In genomic region chr19:19059837-19060611, GRCh38 we compare ENCODE assay signal across 1 cellular context.
A peak's percentile ranks its signal among the peaks of the same experiment; 100 is the strongest.
TF ChIP-seq lines count a peak whose summit lies in the region.

No MANE protein-coding gene starts in this region.

TF ChIP-seq in K562, 482 proteins besides CTCF, POLR2A, EP300 and RAD21 (continues in another document):
- TF ChIP-seq CGGBP1 (CRISPR knock-in tag; IDR thresholded peaks at IDR 0.05) (0 out of 2 replicates have a peak, but pooled peaks have one; percentile 51), GABPB1 (CRISPR knock-in tag; IDR thresholded peaks at IDR 0.05) (peak; percentile 60; the same call in 1 of the 2 replicates), TCF15 (CRISPR knock-in tag; IDR thresholded peaks at IDR 0.05) (no peak), ZNF507 (tag; conservative IDR thresholded peaks at IDR 0.05) (no peak), ZNF318 (IDR thresholded peaks at IDR 0.05; ENCODE audit: borderline replicate concordance in 1 of 2, low read depth in 1 of 2) (no peak), OTX1 (CRISPR knock-in tag; IDR thresholded peaks at IDR 0.05) (no peak), TOE1 (IDR thresholded peaks at IDR 0.05; ENCODE audit: borderline replicate concordance) (no peak), TOE1 (CRISPR knock-in tag; IDR thresholded peaks at IDR 0.05; ENCODE audit: borderline replicate concordance, low read depth) (no peak), IRF2 (CRISPR knock-in tag; IDR thresholded peaks at IDR 0.05) (no peak), DNMT1 (IDR thresholded peaks at IDR 0.05) (no peak), SOX6 (IDR thresholded peaks at IDR 0.05) (peak; percentile 95), MAFK (IDR thresholded peaks at IDR 0.05; ENCODE audit: low read length) (no peak), TRIM24 (IDR thresholded peaks at IDR 0.05) (peak; percentile 87 to 95), RFX7 (CRISPR knock-in tag; IDR thresholded peaks at IDR 0.05) (no peak), ZNF609 (CRISPR knock-in tag; IDR thresholded peaks at IDR 0.05; ENCODE audit: borderline replicate concordance) (peak; percentile 87; the same call in 1 of the 2 replicates), SIN3B (IDR thresholded peaks at IDR 0.05; ENCODE audit: low read depth) (0 out of 2 replicates have a peak, but pooled peaks have one; percentile 1), ZNF766 (CRISPR knock-in tag; conservative IDR thresholded peaks at IDR 0.05) (peak; percentile 51; the same call in 1 of the 2 replicates), MTA2 (IDR thresholded peaks at IDR 0.05; ENCODE audit: low read depth) (peak; percentile 95), EGR1 (conservative IDR thresholded peaks at IDR 0.05) (peak; percentile 85), EHMT2 (IDR thresholded peaks at IDR 0.05) (peak; percentile 85; the same call in 1 of the 2 replicates), ZC3H11A (IDR thresholded peaks at IDR 0.05; ENCODE audit: low read depth, low read length) (no peak), VEZF1 (CRISPR knock-in tag; IDR thresholded peaks at IDR 0.05) (peak; percentile 84), SMC3 (conservative IDR thresholded peaks at IDR 0.05; ENCODE audit: insufficient read depth, low read depth, low read length) (peak; percentile 10; the same call in 1 of the 2 replicates), ZKSCAN8 (CRISPR knock-in tag; IDR thresholded peaks at IDR 0.05) (0 out of 2 replicates have a peak, but pooled peaks have one; percentile 40), ETV1 (tag; conservative IDR thresholded peaks at IDR 0.05; ENCODE audit: low read depth) (peak; percentile 87), CBX3 (IDR thresholded peaks at IDR 0.05; ENCODE audit: borderline replicate concordance in 1 of 2, low read length in 2 of 2) (peak in 1 of 2 experiments; percentile 74; a peak in 1 of 3 replicates), PHB2 (IDR thresholded peaks at IDR 0.05; ENCODE audit: low read depth) (peak; percentile 87), FOXA3 (CRISPR knock-in tag; conservative IDR thresholded peaks at IDR 0.05 in 1 of 2, IDR thresholded peaks at IDR 0.05 in 1 of 2) (peak; percentile 92 to 99), ARID1B (IDR thresholded peaks at IDR 0.05) (peak; percentile 99), MEF2D (tag; conservative IDR thresholded peaks at IDR 0.05; ENCODE audit: low read depth) (no peak), MYC (IDR thresholded peaks at IDR 0.05; ENCODE audit: low read depth, low read length) (peak; percentile 81), MYC (CRISPR knock-in tag; IDR thresholded peaks at IDR 0.05; ENCODE audit: borderline replicate concordance, low read depth) (no peak), TAF7 (tag; IDR thresholded peaks at IDR 0.05) (0 out of 2 replicates have a peak, but pooled peaks have one; percentile 22), TCF7 (IDR thresholded peaks at IDR 0.05; ENCODE audit: borderline replicate concordance) (0 out of 2 replicates have a peak, but pooled peaks have one; percentile 50), ZFX (CRISPR knock-in tag; IDR thresholded peaks at IDR 0.05) (peak; percentile 76; the same call in 1 of the 2 replicates), ZKSCAN1 (IDR thresholded peaks at IDR 0.05; ENCODE audit: low read depth, low read length) (0 out of 2 replicates have a peak, but pooled peaks have one; percentile 34)
- TF ChIP-seq, protein P1, sequence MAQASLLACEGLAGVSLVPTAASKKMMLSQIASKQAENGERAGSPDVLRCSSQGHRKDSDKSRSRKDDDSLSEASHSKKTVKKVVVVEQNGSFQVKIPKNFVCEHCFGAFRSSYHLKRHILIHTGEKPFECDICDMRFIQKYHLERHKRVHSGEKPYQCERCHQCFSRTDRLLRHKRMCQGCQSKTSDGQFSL (CRISPR knock-in tag; IDR thresholded peaks at IDR 0.05): 0 out of 2 replicates have a peak, but pooled peaks have one; percentile 46
- TF ChIP-seq, protein P1 (tag; IDR thresholded peaks at IDR 0.05): no peak
- TF ChIP-seq, protein P2, sequence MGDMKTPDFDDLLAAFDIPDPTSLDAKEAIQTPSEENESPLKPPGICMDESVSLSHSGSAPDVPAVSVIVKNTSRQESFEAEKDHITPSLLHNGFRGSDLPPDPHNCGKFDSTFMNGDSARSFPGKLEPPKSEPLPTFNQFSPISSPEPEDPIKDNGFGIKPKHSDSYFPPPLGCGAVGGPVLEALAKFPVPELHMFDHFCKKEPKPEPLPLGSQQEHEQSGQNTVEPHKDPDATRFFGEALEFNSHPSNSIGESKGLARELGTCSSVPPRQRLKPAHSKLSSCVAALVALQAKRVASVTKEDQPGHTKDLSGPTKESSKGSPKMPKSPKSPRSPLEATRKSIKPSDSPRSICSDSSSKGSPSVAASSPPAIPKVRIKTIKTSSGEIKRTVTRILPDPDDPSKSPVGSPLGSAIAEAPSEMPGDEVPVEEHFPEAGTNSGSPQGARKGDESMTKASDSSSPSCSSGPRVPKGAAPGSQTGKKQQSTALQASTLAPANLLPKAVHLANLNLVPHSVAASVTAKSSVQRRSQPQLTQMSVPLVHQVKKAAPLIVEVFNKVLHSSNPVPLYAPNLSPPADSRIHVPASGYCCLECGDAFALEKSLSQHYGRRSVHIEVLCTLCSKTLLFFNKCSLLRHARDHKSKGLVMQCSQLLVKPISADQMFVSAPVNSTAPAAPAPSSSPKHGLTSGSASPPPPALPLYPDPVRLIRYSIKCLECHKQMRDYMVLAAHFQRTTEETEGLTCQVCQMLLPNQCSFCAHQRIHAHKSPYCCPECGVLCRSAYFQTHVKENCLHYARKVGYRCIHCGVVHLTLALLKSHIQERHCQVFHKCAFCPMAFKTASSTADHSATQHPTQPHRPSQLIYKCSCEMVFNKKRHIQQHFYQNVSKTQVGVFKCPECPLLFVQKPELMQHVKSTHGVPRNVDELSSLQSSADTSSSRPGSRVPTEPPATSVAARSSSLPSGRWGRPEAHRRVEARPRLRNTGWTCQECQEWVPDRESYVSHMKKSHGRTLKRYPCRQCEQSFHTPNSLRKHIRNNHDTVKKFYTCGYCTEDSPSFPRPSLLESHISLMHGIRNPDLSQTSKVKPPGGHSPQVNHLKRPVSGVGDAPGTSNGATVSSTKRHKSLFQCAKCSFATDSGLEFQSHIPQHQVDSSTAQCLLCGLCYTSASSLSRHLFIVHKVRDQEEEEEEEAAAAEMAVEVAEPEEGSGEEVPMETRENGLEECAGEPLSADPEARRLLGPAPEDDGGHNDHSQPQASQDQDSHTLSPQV (IDR thresholded peaks at IDR 0.05): peak; percentile 87
- TF ChIP-seq, protein P3, sequence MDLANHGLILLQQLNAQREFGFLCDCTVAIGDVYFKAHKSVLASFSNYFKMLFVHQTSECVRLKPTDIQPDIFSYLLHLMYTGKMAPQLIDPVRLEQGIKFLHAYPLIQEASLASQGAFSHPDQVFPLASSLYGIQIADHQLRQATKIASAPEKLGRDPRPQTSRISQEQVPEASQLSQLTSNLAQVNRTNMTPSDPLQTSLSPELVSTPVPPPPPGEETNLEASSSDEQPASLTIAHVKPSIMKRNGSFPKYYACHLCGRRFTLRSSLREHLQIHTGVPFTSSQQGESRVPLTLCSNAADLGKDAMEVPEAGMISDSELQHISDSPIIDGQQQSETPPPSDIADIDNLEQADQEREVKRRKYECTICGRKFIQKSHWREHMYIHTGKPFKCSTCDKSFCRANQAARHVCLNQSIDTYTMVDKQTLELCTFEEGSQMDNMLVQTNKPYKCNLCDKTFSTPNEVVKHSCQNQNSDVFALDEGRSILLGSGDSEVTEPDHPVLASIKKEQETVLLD (IDR thresholded peaks at IDR 0.05): peak; percentile 57; the same call in 1 of the 2 replicates
